1 cellular context compared by ENCODE assay signal in the genomic region with DNA sequence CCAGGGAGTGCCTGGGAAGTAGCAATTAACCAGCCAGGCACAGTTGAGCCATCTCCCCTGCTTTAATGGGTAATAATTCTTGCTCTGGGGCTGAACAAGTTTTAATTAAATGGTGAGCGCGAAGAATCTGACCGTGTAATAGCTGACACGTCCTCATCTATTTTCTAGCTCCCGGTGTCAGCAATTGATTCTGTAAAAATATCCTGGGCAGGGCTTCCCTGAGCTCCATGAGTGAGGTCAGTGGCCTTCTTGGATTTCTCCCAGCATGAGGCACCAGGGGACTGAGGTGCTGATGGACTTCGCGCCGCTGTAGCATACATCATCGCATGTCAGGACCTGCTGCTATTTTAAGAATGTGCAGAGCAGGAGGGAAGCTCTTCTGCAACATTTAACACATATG.
A peak's percentile ranks its signal among the peaks of the same experiment; 100 is the strongest.
TF ChIP-seq lines count a peak whose summit lies in the region.

No MANE protein-coding gene starts in this region.

TF ChIP-seq in HEK293, 187 proteins besides CTCF, POLR2A, EP300 and RAD21 (continued from another document):
- 0 out of 2 replicates have a peak, but pooled peaks have one; percentile 24 for TF ChIP-seq WT1 (tag by site-specific recombination; IDR thresholded peaks at IDR 0.05)
- TF ChIP-seq ZIC2 (tag by site-specific recombination; IDR thresholded peaks at IDR 0.05), result peak; percentile 96
- TF ChIP-seq, protein P1, sequence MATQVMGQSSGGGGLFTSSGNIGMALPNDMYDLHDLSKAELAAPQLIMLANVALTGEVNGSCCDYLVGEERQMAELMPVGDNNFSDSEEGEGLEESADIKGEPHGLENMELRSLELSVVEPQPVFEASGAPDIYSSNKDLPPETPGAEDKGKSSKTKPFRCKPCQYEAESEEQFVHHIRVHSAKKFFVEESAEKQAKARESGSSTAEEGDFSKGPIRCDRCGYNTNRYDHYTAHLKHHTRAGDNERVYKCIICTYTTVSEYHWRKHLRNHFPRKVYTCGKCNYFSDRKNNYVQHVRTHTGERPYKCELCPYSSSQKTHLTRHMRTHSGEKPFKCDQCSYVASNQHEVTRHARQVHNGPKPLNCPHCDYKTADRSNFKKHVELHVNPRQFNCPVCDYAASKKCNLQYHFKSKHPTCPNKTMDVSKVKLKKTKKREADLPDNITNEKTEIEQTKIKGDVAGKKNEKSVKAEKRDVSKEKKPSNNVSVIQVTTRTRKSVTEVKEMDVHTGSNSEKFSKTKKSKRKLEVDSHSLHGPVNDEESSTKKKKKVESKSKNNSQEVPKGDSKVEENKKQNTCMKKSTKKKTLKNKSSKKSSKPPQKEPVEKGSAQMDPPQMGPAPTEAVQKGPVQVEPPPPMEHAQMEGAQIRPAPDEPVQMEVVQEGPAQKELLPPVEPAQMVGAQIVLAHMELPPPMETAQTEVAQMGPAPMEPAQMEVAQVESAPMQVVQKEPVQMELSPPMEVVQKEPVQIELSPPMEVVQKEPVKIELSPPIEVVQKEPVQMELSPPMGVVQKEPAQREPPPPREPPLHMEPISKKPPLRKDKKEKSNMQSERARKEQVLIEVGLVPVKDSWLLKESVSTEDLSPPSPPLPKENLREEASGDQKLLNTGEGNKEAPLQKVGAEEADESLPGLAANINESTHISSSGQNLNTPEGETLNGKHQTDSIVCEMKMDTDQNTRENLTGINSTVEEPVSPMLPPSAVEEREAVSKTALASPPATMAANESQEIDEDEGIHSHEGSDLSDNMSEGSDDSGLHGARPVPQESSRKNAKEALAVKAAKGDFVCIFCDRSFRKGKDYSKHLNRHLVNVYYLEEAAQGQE (tag by site-specific recombination; IDR thresholded peaks at IDR 0.05), result no peak
- peak; percentile 94 for TF ChIP-seq SP7 (tag by site-specific recombination; IDR thresholded peaks at IDR 0.05)
- peak; percentile 46 for TF ChIP-seq OSR2 (tag by site-specific recombination; IDR thresholded peaks at IDR 0.05)
- TF ChIP-seq ZNF404 (tag by site-specific recombination; IDR thresholded peaks at IDR 0.05), result no peak
- TF ChIP-seq ZNF341 (tag by site-specific recombination; IDR thresholded peaks at IDR 0.05; ENCODE audit: low read depth), result peak; percentile 67
- TF ChIP-seq, protein P2, sequence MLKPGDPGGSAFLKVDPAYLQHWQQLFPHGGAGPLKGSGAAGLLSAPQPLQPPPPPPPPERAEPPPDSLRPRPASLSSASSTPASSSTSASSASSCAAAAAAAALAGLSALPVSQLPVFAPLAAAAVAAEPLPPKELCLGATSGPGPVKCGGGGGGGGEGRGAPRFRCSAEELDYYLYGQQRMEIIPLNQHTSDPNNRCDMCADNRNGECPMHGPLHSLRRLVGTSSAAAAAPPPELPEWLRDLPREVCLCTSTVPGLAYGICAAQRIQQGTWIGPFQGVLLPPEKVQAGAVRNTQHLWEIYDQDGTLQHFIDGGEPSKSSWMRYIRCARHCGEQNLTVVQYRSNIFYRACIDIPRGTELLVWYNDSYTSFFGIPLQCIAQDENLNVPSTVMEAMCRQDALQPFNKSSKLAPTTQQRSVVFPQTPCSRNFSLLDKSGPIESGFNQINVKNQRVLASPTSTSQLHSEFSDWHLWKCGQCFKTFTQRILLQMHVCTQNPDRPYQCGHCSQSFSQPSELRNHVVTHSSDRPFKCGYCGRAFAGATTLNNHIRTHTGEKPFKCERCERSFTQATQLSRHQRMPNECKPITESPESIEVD (tag by site-specific recombination; IDR thresholded peaks at IDR 0.05), result 0 out of 2 replicates have a peak, but pooled peaks have one; percentile 31
- TF ChIP-seq TRIM28 (IDR thresholded peaks at IDR 0.05; ENCODE audit: borderline replicate concordance, low read length), result peak; percentile 83; the same call in 1 of the 2 replicates
TF ChIP-seq in HEK293: peak in this region for 10.
